Comparison of ENCODE assay signal across 8 cellular contexts in genomic region chr3:184514151-184514490, GRCh38. TPM values are rescaled to one million over a fixed set of nuclear protein-coding genes. Genes with fewer than 3 reads are reported as not detected.
DNase-seq lines count a peak whose midpoint lies in the region; ATAC-seq and TF ChIP-seq lines count a peak whose summit lies in the region.

No MANE protein-coding gene starts in this region.

- H3K4me3 ChIP-seq in PC-9 (no peak overlapping the region), right atrium auricular region (peak overlapping the region; percentile 30 to 49), skin epidermis (peak overlapping the region in 5 of 7 experiments; percentile 21 to 48 (median 26)), BE2C (ENCODE audit: low read depth, low read length) (no peak overlapping the region)

- no peaks in the 10 kb centered on the region for H3K79me1 ChIP-seq in H9 (ENCODE audit: insufficient read depth, low read depth, low read length, poor library complexity, severe bottlenecking)

- H4K5ac ChIP-seq in H9 (ENCODE audit: insufficient read length, low read depth, low read length) = no peak overlapping the region

- no TSS peak for BruUV-seq in PC-9 (replicated peaks; lab: Mats Ljungman, UMichigan)

- CTCF ChIA-PET in PC-9 (lab: Charles Lee) = interaction anchor here (0.6 to 4.1 kb wide), 5 partner anchors 28 to 495 kb away, joined by 3 to 45 read pairs (median 7); no protein-coding TSS in a partner anchor

- WGBS in H9 (ENCODE audit: extremely low coverage, insufficient read length, low lambda C conversion rate) = no CpG with 5 or more reads among the region's 10 CpGs

- no peak overlapping the region for H3K14ac ChIP-seq in H9 (ENCODE audit: insufficient read depth, low read length)

- H3K4me1 ChIP-seq in H9 (ENCODE audit: insufficient read depth, low read length) (peaks cover 5% of the 10 kb centered on the region; the same call in 1 of the 2 replicates), PC-9 (replicated peaks; ENCODE audit: insufficient read depth) (no peaks in the 10 kb centered on the region), right atrium auricular region (peaks cover 0 to 16% of the 10 kb centered on the region in 2 donors), BE2C (no peaks in the 10 kb centered on the region)

- H4K20me1 ChIP-seq in H9 (ENCODE audit: control insufficient read depth, insufficient read depth, insufficient read length) = no peaks in the 10 kb centered on the region
- H4K20me1 ChIP-seq in PC-9 (ENCODE audit: insufficient read depth) = no peaks in the 10 kb centered on the region

- no peak overlapping the region for H4K8ac ChIP-seq in H9 (replicated peaks; ENCODE audit: insufficient read length, low read depth, low read length)

- H3K36me3 ChIP-seq in PC-9 (ENCODE audit: low read depth) = no peaks in the 10 kb centered on the region
- no peaks in the 10 kb centered on the region for H3K36me3 ChIP-seq in right atrium auricular region
- no peaks in the 10 kb centered on the region for H3K36me3 ChIP-seq in BE2C

- H3K4me2 ChIP-seq in H9 (ENCODE audit: insufficient read depth, insufficient read length, low read length) (peak overlapping the region; percentile 59), PC-9 (peak overlapping the region; percentile 27)

- H3K4me1 Mint-ChIP-seq in H9 = peaks cover 25% of the 10 kb centered on the region in 2 experiments

- H2AFZ ChIP-seq in H9 (ENCODE audit: low read length) (peak overlapping the region; percentile 3), PC-9 (no peak overlapping the region)

- H3K27ac ChIP-seq in H9 (ENCODE audit: insufficient read length, low read depth, low read length) = no peak overlapping the region
- H3K27ac ChIP-seq in PC-9 = no peak overlapping the region
- H3K27ac ChIP-seq in right atrium auricular region = peak overlapping the region in 1 of 2 donors; percentile 1
- H3K27ac ChIP-seq in skin epidermis = peak overlapping the region in 6 of 21 experiments; percentile 28 to 74 (median 56)

- H3K9me3 ChIP-seq in H9 (ENCODE audit: control insufficient read depth, low read depth, low read length) (no peaks in the 10 kb centered on the region), PC-9 (ENCODE audit: insufficient read depth, low read depth) (no peaks in the 10 kb centered on the region), right atrium auricular region (no peaks in the 10 kb centered on the region), BE2C (no peaks in the 10 kb centered on the region)

- peak overlapping the region; percentile 50 to 77 for H3K4me3 Mint-ChIP-seq in H9

- intact Hi-C loops in PC-9 (cut with micrococcal nuclease; ENCODE audit: unreplicated experiment) = loop anchor here (5.0 kb wide), 1 partner anchor 47 kb away; no protein-coding TSS in a partner anchor

- peaks cover 58% of the 10 kb centered on the region for H3K27me3 Mint-ChIP-seq in H9 (ENCODE audit: low read depth)

- H2BK20ac ChIP-seq in H9 (ENCODE audit: low read depth, low read length, poor library complexity, severe bottlenecking) = no peak overlapping the region

- H4K91ac ChIP-seq in H9 (ENCODE audit: insufficient read length, low read depth, low read length) = no peak overlapping the region

- no peak overlapping the region for H3K4ac ChIP-seq in H9 (ENCODE audit: low read depth, low read length)

- H2BK5ac ChIP-seq in H9 (ENCODE audit: insufficient read length, low read length) = no peak overlapping the region

- H3K27me3 ChIP-seq in H9 (ENCODE audit: insufficient read depth, low read length) = peaks cover 9% of the 10 kb centered on the region
- H3K27me3 ChIP-seq in PC-9 (ENCODE audit: insufficient read depth, low read depth) = peaks cover 92% of the 10 kb centered on the region
- H3K27me3 ChIP-seq in right atrium auricular region = peaks cover 6 to 8% of the 10 kb centered on the region in 2 donors
- peaks cover 86% of the 10 kb centered on the region for H3K27me3 ChIP-seq in BE2C

- no peak overlapping the region for H3K56ac ChIP-seq in H9 (ENCODE audit: insufficient read length, low read depth, low read length)

- no peak overlapping the region for H3K18ac ChIP-seq in H9 (ENCODE audit: insufficient read length, low read depth, low read length)

- peaks cover 6% of the 10 kb centered on the region for H3K23me2 ChIP-seq in H9 (ENCODE audit: insufficient read length, low read depth, low read length, poor library complexity, severe bottlenecking)

- H3K79me2 ChIP-seq in H9 (ENCODE audit: insufficient read depth, low read length) (no peaks in the 10 kb centered on the region), PC-9 (ENCODE audit: low read depth) (no peaks in the 10 kb centered on the region)

- no peak overlapping the region for H2AK5ac ChIP-seq in H9 (ENCODE audit: insufficient read length, low read length)

- DNase-seq in H9 (no peak), PC-9 (no peak), right atrium auricular region (ENCODE audit: low spot score) (no peak), BE2C (no peak)
- DNase-seq in effector CD4-positive, alpha-beta T cell = no peak

- no peaks in the 10 kb centered on the region for H3F3A ChIP-seq in PC-9 (ENCODE audit: insufficient read depth, low read depth)

- no peak overlapping the region for H3T11ph ChIP-seq in H9 (ENCODE audit: low read length)

- ATAC-seq in HG03108 (IDR thresholded peaks at IDR 0.05; ENCODE audit: unreplicated experiment) = no peak
- no peak for ATAC-seq in GM21367 (IDR thresholded peaks at IDR 0.05; ENCODE audit: unreplicated experiment)

- H3K9me2 ChIP-seq in PC-9 (ENCODE audit: insufficient read depth) = no peaks in the 10 kb centered on the region

- peaks cover 12 to 13% of the 10 kb centered on the region in 2 experiments for H3K9me3 Mint-ChIP-seq in H9

- no peak overlapping the region for H2BK15ac ChIP-seq in H9 (ENCODE audit: low read depth, low read length)

- no peak for TF ChIP-seq CTCF in H9 (conservative IDR thresholded peaks at IDR 0.05)
- TF ChIP-seq CTCF in PC-9 (conservative IDR thresholded peaks at IDR 0.05) = no peak
- TF ChIP-seq CTCF in right atrium auricular region (IDR thresholded peaks at IDR 0.05) = no peak
- no peak for TF ChIP-seq CTCF in BE2C (IDR thresholded peaks at IDR 0.05; ENCODE audit: low read depth, low read length)

- no peak overlapping the region for H2BK120ac ChIP-seq in H9 (ENCODE audit: low read depth, low read length, poor library complexity, severe bottlenecking)

- H3K9ac ChIP-seq in H9 (ENCODE audit: extremely low read depth, insufficient read length, low read length) = no peak overlapping the region

- POLR2A ChIA-PET in PC-9 (lab: Charles Lee; ENCODE audit: unreplicated experiment) = interaction anchor here (0.6 kb wide), 1 partner anchor 329 kb away, joined by 6 read pairs; no protein-coding TSS in a partner anchor

- H2BK12ac ChIP-seq in H9 (ENCODE audit: insufficient read length, low read depth, low read length) = no peak overlapping the region

- H3K36me3 Mint-ChIP-seq in H9 (ENCODE audit: insufficient read depth in 1 of 3, low read depth in 3 of 3) = peaks cover 0 to 12% (median 3%) of the 10 kb centered on the region in 3 experiments; a peak in 5 of 7 replicates

- no peak overlapping the region for H3K23ac ChIP-seq in H9 (ENCODE audit: insufficient read length, low read depth, low read length)

- H3K27ac Mint-ChIP-seq in H9 = no peak overlapping the region

RNA-seq across cellular contexts. Expression of gene EPHB3, which starts 47.5 kb away (rescaled TPM):
- 0.59 and 1.0 TPM in 2 replicates for total RNA-seq in H9 (2021)
- total RNA-seq in PC-9 (2021) = 12.0 and 15.7 TPM in 2 replicates
- 1 to 10 TPM; 2.1 to 5.1 TPM for total RNA-seq in right atrium auricular region
- 28.9 TPM for polyA plus RNA-seq in BE2C (2012; ENCODE audit: insufficient read depth, insufficient read length, low read depth)

Comparison
In these comparisons a context has a peak if more than half of its experiments do, and no peak if none do; other contexts are left out.
1. H3K4me3 ChIP-seq: peak in right atrium auricular region (2 of 2) and skin epidermis (5 of 7); none in PC-9 (single experiment) and BE2C (single experiment).